1 cellular context compared by ENCODE assay signal in genomic region chr16:2507052-2507678, GRCh38.
TF ChIP-seq lines count a peak whose summit lies in the region.

No MANE protein-coding gene starts in this region.

TF ChIP-seq in HEK293, 187 proteins besides CTCF, POLR2A, EP300 and RAD21 (continued from another document):
- TF ChIP-seq ZNF518A (tag by site-specific recombination; conservative IDR thresholded peaks at IDR 0.05; ENCODE audit: low read depth) (no peak), ZSCAN4 (tag by site-specific recombination; IDR thresholded peaks at IDR 0.05) (no peak), ZFP69B (tag by site-specific recombination; IDR thresholded peaks at IDR 0.05) (no peak)
TF ChIP-seq in HEK293: peak in this region for 2.
